Comparison of ENCODE assay signal across 1 cellular context in genomic region chr3:188021502-188022040, GRCh38.
TF ChIP-seq lines count a peak whose summit lies in the region.

No MANE protein-coding gene starts in this region.

TF ChIP-seq in HepG2, 621 proteins besides CTCF, POLR2A, EP300 and RAD21 (continued from another document and continues in another):
- TF ChIP-seq, protein P1, sequence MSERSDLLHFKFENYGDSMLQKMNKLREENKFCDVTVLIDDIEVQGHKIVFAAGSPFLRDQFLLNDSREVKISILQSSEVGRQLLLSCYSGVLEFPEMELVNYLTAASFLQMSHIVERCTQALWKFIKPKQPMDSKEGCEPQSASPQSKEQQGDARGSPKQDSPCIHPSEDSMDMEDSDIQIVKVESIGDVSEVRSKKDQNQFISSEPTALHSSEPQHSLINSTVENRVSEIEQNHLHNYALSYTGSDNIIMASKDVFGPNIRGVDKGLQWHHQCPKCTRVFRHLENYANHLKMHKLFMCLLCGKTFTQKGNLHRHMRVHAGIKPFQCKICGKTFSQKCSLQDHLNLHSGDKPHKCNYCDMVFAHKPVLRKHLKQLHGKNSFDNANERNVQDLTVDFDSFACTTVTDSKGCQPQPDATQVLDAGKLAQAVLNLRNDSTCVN (CRISPR knock-in tag; IDR thresholded peaks at IDR 0.05; ENCODE audit: borderline replicate concordance) = peak; percentile 75; the same call in 1 of the 2 replicates
- TF ChIP-seq, protein P2, sequence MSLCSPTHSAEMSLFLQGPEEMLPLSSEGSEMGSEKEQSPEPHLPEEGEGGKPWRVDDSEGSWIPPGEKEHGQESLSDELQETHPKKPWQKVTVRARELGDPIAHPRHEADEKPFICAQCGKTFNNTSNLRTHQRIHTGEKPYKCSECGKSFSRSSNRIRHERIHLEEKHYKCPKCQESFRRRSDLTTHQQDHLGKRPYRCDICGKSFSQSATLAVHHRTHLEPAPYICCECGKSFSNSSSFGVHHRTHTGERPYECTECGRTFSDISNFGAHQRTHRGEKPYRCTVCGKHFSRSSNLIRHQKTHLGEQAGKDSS (CRISPR knock-in tag; IDR thresholded peaks at IDR 0.05; ENCODE audit: borderline replicate concordance, low read depth) = no peak
- TF ChIP-seq ZNF558 (CRISPR knock-in tag; IDR thresholded peaks at IDR 0.05; ENCODE audit: borderline replicate concordance) (peak; percentile 42; the same call in 1 of the 2 replicates), TBX3 (IDR thresholded peaks at IDR 0.05; ENCODE audit: borderline replicate concordance) (peak; percentile 65; the same call in 1 of the 2 replicates), ZNF331 (CRISPR knock-in tag; IDR thresholded peaks at IDR 0.05) (no peak), KLF16 (CRISPR knock-in tag; IDR thresholded peaks at IDR 0.05) (peak in 1 of 2 experiments; percentile 47; a peak in 1 of 4 replicates), ZNF670 (CRISPR knock-in tag; IDR thresholded peaks at IDR 0.05; ENCODE audit: borderline replicate concordance) (no peak), ZNF768 (CRISPR knock-in tag; IDR thresholded peaks at IDR 0.05) (no peak), IKZF5 (CRISPR knock-in tag; IDR thresholded peaks at IDR 0.05) (peak; percentile 52; the same call in 1 of the 2 replicates), PCBP2 (optimal IDR thresholded peaks at IDR 0.05; ENCODE audit: low read depth, low read length, poor library complexity, severe bottlenecking) (no peak), ATF1 (CRISPR knock-in tag; IDR thresholded peaks at IDR 0.05) (no peak), TCF7 (IDR thresholded peaks at IDR 0.05; ENCODE audit: low read depth) (peak; percentile 68), ZBTB34 (CRISPR knock-in tag; IDR thresholded peaks at IDR 0.05) (no peak), ARHGAP35 (CRISPR knock-in tag; IDR thresholded peaks at IDR 0.05; ENCODE audit: borderline replicate concordance) (no peak), SIN3B (IDR thresholded peaks at IDR 0.05; ENCODE audit: low read length) (no peak), SMARCE1 (IDR thresholded peaks at IDR 0.05; ENCODE audit: borderline replicate concordance) (no peak), RARA (CRISPR knock-in tag; IDR thresholded peaks at IDR 0.05) (peak; percentile 53), FOXM1 (CRISPR knock-in tag; IDR thresholded peaks at IDR 0.05) (no peak), RCOR2 (CRISPR knock-in tag; IDR thresholded peaks at IDR 0.05) (0 out of 2 replicates have a peak, but pooled peaks have one; percentile 33), ZNF552 (CRISPR knock-in tag; IDR thresholded peaks at IDR 0.05; ENCODE audit: borderline replicate concordance) (no peak), HDAC2 (CRISPR knock-in tag; IDR thresholded peaks at IDR 0.05) (peak; percentile 74), ZNF563 (CRISPR knock-in tag; IDR thresholded peaks at IDR 0.05) (no peak), PHF8 (CRISPR knock-in tag; IDR thresholded peaks at IDR 0.05) (peak; percentile 37; the same call in 1 of the 2 replicates), JUN (CRISPR knock-in tag; IDR thresholded peaks at IDR 0.05) (no peak), ETS1 (CRISPR knock-in tag; IDR thresholded peaks at IDR 0.05) (no peak), ZNF260 (CRISPR knock-in tag; IDR thresholded peaks at IDR 0.05; ENCODE audit: borderline replicate concordance, low read depth) (no peak), DR1 (CRISPR knock-in tag; IDR thresholded peaks at IDR 0.05) (0 out of 2 replicates have a peak, but pooled peaks have one; percentile 20), ZNF749 (CRISPR knock-in tag; IDR thresholded peaks at IDR 0.05; ENCODE audit: borderline replicate concordance) (no peak), NR0B2 (CRISPR knock-in tag; IDR thresholded peaks at IDR 0.05) (no peak), ATAD3A (CRISPR knock-in tag; IDR thresholded peaks at IDR 0.05) (no peak), TFAP4 (IDR thresholded peaks at IDR 0.05; ENCODE audit: borderline replicate concordance, low read depth) (no peak), ZNF678 (CRISPR knock-in tag; IDR thresholded peaks at IDR 0.05) (no peak), ZMYM4 (CRISPR knock-in tag; IDR thresholded peaks at IDR 0.05) (0 out of 2 replicates have a peak, but pooled peaks have one; percentile 49), HES4 (CRISPR knock-in tag; IDR thresholded peaks at IDR 0.05; ENCODE audit: borderline replicate concordance) (no peak), GTF3A (CRISPR knock-in tag; conservative IDR thresholded peaks at IDR 0.05) (no peak), FOSL2 (CRISPR knock-in tag; IDR thresholded peaks at IDR 0.05) (peak; percentile 73), ELF4 (CRISPR knock-in tag; IDR thresholded peaks at IDR 0.05; ENCODE audit: borderline replicate concordance) (no peak), TOPORS (CRISPR knock-in tag; IDR thresholded peaks at IDR 0.05) (no peak), KDM5B (CRISPR knock-in tag; IDR thresholded peaks at IDR 0.05; ENCODE audit: borderline replicate concordance) (no peak), IKZF1 (IDR thresholded peaks at IDR 0.05) (no peak), ZNF788 (CRISPR knock-in tag; IDR thresholded peaks at IDR 0.05; ENCODE audit: borderline replicate concordance) (no peak)
- TF ChIP-seq, protein P3, sequence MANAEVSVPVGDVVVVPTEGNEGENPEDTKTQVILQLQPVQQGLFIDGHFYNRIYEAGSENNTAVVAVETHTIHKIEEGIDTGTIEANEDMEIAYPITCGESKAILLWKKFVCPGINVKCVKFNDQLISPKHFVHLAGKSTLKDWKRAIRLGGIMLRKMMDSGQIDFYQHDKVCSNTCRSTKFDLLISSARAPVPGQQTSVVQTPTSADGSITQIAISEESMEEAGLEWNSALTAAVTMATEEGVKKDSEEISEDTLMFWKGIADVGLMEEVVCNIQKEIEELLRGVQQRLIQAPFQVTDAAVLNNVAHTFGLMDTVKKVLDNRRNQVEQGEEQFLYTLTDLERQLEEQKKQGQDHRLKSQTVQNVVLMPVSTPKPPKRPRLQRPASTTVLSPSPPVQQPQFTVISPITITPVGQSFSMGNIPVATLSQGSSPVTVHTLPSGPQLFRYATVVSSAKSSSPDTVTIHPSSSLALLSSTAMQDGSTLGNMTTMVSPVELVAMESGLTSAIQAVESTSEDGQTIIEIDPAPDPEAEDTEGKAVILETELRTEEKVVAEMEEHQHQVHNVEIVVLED (CRISPR knock-in tag; IDR thresholded peaks at IDR 0.05; ENCODE audit: borderline replicate concordance) = no peak
- TF ChIP-seq, protein P4, sequence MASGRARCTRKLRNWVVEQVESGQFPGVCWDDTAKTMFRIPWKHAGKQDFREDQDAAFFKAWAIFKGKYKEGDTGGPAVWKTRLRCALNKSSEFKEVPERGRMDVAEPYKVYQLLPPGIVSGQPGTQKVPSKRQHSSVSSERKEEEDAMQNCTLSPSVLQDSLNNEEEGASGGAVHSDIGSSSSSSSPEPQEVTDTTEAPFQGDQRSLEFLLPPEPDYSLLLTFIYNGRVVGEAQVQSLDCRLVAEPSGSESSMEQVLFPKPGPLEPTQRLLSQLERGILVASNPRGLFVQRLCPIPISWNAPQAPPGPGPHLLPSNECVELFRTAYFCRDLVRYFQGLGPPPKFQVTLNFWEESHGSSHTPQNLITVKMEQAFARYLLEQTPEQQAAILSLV (CRISPR knock-in tag; IDR thresholded peaks at IDR 0.05; ENCODE audit: borderline replicate concordance) = no peak
- TF ChIP-seq, protein P5, sequence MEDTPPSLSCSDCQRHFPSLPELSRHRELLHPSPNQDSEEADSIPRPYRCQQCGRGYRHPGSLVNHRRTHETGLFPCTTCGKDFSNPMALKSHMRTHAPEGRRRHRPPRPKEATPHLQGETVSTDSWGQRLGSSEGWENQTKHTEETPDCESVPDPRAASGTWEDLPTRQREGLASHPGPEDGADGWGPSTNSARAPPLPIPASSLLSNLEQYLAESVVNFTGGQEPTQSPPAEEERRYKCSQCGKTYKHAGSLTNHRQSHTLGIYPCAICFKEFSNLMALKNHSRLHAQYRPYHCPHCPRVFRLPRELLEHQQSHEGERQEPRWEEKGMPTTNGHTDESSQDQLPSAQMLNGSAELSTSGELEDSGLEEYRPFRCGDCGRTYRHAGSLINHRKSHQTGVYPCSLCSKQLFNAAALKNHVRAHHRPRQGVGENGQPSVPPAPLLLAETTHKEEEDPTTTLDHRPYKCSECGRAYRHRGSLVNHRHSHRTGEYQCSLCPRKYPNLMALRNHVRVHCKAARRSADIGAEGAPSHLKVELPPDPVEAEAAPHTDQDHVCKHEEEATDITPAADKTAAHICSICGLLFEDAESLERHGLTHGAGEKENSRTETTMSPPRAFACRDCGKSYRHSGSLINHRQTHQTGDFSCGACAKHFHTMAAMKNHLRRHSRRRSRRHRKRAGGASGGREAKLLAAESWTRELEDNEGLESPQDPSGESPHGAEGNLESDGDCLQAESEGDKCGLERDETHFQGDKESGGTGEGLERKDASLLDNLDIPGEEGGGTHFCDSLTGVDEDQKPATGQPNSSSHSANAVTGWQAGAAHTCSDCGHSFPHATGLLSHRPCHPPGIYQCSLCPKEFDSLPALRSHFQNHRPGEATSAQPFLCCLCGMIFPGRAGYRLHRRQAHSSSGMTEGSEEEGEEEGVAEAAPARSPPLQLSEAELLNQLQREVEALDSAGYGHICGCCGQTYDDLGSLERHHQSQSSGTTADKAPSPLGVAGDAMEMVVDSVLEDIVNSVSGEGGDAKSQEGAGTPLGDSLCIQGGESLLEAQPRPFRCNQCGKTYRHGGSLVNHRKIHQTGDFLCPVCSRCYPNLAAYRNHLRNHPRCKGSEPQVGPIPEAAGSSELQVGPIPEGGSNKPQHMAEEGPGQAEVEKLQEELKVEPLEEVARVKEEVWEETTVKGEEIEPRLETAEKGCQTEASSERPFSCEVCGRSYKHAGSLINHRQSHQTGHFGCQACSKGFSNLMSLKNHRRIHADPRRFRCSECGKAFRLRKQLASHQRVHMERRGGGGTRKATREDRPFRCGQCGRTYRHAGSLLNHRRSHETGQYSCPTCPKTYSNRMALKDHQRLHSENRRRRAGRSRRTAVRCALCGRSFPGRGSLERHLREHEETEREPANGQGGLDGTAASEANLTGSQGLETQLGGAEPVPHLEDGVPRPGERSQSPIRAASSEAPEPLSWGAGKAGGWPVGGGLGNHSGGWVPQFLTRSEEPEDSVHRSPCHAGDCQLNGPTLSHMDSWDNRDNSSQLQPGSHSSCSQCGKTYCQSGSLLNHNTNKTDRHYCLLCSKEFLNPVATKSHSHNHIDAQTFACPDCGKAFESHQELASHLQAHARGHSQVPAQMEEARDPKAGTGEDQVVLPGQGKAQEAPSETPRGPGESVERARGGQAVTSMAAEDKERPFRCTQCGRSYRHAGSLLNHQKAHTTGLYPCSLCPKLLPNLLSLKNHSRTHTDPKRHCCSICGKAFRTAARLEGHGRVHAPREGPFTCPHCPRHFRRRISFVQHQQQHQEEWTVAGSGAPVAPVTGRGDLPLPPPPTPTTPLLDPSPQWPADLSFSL (CRISPR knock-in tag; IDR thresholded peaks at IDR 0.05) = no peak
- TF ChIP-seq, protein P6, sequence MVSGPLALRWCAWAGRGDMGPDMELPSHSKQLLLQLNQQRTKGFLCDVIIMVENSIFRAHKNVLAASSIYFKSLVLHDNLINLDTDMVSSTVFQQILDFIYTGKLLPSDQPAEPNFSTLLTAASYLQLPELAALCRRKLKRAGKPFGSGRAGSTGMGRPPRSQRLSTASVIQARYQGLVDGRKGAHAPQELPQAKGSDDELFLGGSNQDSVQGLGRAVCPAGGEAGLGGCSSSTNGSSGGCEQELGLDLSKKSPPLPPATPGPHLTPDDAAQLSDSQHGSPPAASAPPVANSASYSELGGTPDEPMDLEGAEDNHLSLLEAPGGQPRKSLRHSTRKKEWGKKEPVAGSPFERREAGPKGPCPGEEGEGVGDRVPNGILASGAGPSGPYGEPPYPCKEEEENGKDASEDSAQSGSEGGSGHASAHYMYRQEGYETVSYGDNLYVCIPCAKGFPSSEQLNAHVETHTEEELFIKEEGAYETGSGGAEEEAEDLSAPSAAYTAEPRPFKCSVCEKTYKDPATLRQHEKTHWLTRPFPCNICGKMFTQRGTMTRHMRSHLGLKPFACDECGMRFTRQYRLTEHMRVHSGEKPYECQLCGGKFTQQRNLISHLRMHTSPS (CRISPR knock-in tag; IDR thresholded peaks at IDR 0.05; ENCODE audit: low read depth) = no peak
